In genomic region chr10:131746241-131746711, GRCh38 we compare ENCODE assay signal across 18 cellular contexts.
DNase-seq lines count a peak whose midpoint lies in the region; ATAC-seq, FAIRE-seq and TF ChIP-seq lines count a peak whose summit lies in the region.
"Had no signal": no experiment of that assay in that cellular context is flagged by ENCODE, and none has a peak within 500 bp of the region (broad histone marks: within the 10 kb centered on the region; RNA-seq: fewer than 3 reads in every experiment).

No MANE protein-coding gene starts in this region.

- CTCF ChIA-PET in H1 (lab: Charles Lee; ENCODE audit: partially characterized antibody), result no interaction called here

- no peak for TF ChIP-seq EP300 in H1 (IDR thresholded peaks at IDR 0.05; ENCODE audit: borderline replicate concordance in 1 of 2, low read depth in 2 of 2, low read length in 2 of 2)

- no peak overlapping the region for H4K5ac ChIP-seq in H1 (ENCODE audit: insufficient read length, low read depth, low read length)

- TF ChIP-seq POLR2A in H1 (IDR thresholded peaks at IDR 0.05; ENCODE audit: control extremely low read depth in 1 of 2, low read depth in 2 of 2, low read length in 2 of 2), result no peak

- H3K36me3 Mint-ChIP-seq in nephron progenitor cell (ENCODE audit: low read depth), result no peaks in the 10 kb centered on the region
- H3K36me3 Mint-ChIP-seq: CD8-positive, alpha-beta T cell had no signal

- no peaks in the 10 kb centered on the region; the same call in 1 of the 2 replicates for H3K23me2 ChIP-seq in H1 (ENCODE audit: low read depth, low read length)

- no peak for TF ChIP-seq RAD21 in H1 (IDR thresholded peaks at IDR 0.05 in 1 of 2, conservative IDR thresholded peaks at IDR 0.05 in 1 of 2; ENCODE audit: low read depth in 2 of 2, low read length in 2 of 2)

- ATAC-seq in HG02973 (IDR thresholded peaks at IDR 0.05; ENCODE audit: unreplicated experiment), result no peak
- ATAC-seq: CD8-positive, alpha-beta T cell had no signal

- no peak overlapping the region for H4K8ac ChIP-seq in H1 (ENCODE audit: extremely low read depth, insufficient read depth, low read length)

- H3K4me3 ChIP-seq in H1 (ENCODE audit: extremely low read depth in 1 of 4, insufficient read depth in 2 of 4, low read depth in 3 of 4, low read length in 4 of 4), result no peak overlapping the region
- H3K4me3 ChIP-seq: A549, HAP-1 had no signal

- intact Hi-C loops in posterior vena cava (cut with DNase I), result no loop called here

- no peak overlapping the region for H3K14ac ChIP-seq in H1 (ENCODE audit: insufficient read length)

- H2BK15ac ChIP-seq in H1 (ENCODE audit: low read length), result no peak overlapping the region

- H3K4me1 Mint-ChIP-seq in nephron progenitor cell, result peaks cover 61% of the 10 kb centered on the region

- no peak overlapping the region for H2BK5ac ChIP-seq in H1 (ENCODE audit: low read depth, low read length)

- no peaks in the 10 kb centered on the region for H3K79me2 ChIP-seq in H1 (ENCODE audit: control insufficient read depth in 1 of 2, insufficient read depth in 2 of 2, low read length in 2 of 2)

- WGBS in H1 (ENCODE audit: extremely low coverage in 1 of 2, insufficient coverage in 1 of 2, insufficient read length in 1 of 2, insufficient replicate concordance in 2 of 2, low coverage in 1 of 2, low lambda C conversion rate in 2 of 2, missing lambda C conversion rate in 1 of 2), 2 experiments, result 81% methylated on average over 11 of the region's 20 CpGs; no CpG with 5 or more reads in 1 of the 2 experiments

- TF ChIP-seq CTCF in H1 (IDR thresholded peaks at IDR 0.05; ENCODE audit: control extremely low read depth in 1 of 3, insufficient read depth in 1 of 3, low read depth in 1 of 3, low read length in 3 of 3), result no peak
- TF ChIP-seq CTCF in nephron progenitor cell (IDR thresholded peaks at IDR 0.05), result no peak

- no peak overlapping the region for H2BK12ac ChIP-seq in H1 (ENCODE audit: low read depth, low read length)

- H4K20me1 ChIP-seq in H1 (replicated peaks in 1 of 2; ENCODE audit: control insufficient read depth in 1 of 2, insufficient read depth in 2 of 2, low read length in 2 of 2), result no peaks in the 10 kb centered on the region

- no peak for FAIRE-seq in H1 (lab: Jason Lieb, UNC)
- FAIRE-seq: A549 had no signal

- no peaks in the 10 kb centered on the region for H3K9me3 ChIP-seq in H1 (ENCODE audit: insufficient read depth in 2 of 2, low read depth in 1 of 2, low read length in 1 of 2)
- H3K9me3 ChIP-seq: A549, HAP-1 had no signal

- H3K4me3 Mint-ChIP-seq in nephron progenitor cell, result no peak overlapping the region
- H3K4me3 Mint-ChIP-seq: CD8-positive, alpha-beta T cell had no signal

- peak overlapping the region; percentile 57 for H3K27ac Mint-ChIP-seq in nephron progenitor cell
- H3K27ac Mint-ChIP-seq: CD8-positive, alpha-beta T cell had no signal

- H3K79me1 ChIP-seq in H1 (ENCODE audit: low read depth, low read length), result no peaks in the 10 kb centered on the region

- peak overlapping the region; percentile 55 for H4K91ac ChIP-seq in H1 (replicated peaks; ENCODE audit: insufficient read length, low read length)

- no peak overlapping the region for H3K4me2 ChIP-seq in H1 (ENCODE audit: insufficient read depth in 1 of 2, low read depth in 2 of 2, low read length in 2 of 2)
- H3K4me2 ChIP-seq: A549 had no signal

- peaks cover 23% of the 10 kb centered on the region for H3K27me3 Mint-ChIP-seq in nephron progenitor cell (ENCODE audit: low read depth, poor library complexity)

- no peak overlapping the region for H2BK120ac ChIP-seq in H1 (replicated peaks; ENCODE audit: low read depth, low read length)

- no peak overlapping the region for H3K23ac ChIP-seq in H1 (ENCODE audit: insufficient read length)

- H3K9ac ChIP-seq in H1 (replicated peaks in 1 of 4; ENCODE audit: extremely low read depth in 1 of 4, low read depth in 3 of 4, low read length in 3 of 4), result no peak overlapping the region; a peak in 1 of 7 replicates

- peak overlapping the region; percentile 78; the same call in 1 of the 2 replicates for H2AK5ac ChIP-seq in H1 (ENCODE audit: low read depth, low read length)

- no peak overlapping the region for H2AFZ ChIP-seq in H1 (ENCODE audit: low read length)

- H3K27me3 ChIP-seq in H1 (replicated peaks in 1 of 4; ENCODE audit: control insufficient read depth in 3 of 4, extremely low read depth in 1 of 4, insufficient read depth in 3 of 4, low read length in 3 of 4), result no peaks in the 10 kb centered on the region

- peak; percentile 43 for DNase-seq in activated effector memory CD4-positive, alpha-beta T cell treated with anti-CD3 and anti-CD28 coated beads, Interleukin-2, amount 50 U/mL, for 16 hours
- DNase-seq in activated effector memory CD4-positive, alpha-beta T cell treated with Interleukin-2 at 50 U/mL for 16 hours, result no peak
- DNase-seq in H1 (ENCODE audit: low read depth in 1 of 2, low spot score in 2 of 2), result no peak
- no peak for DNase-seq in nephron progenitor cell
- DNase-seq in posterior vena cava (ENCODE audit: low spot score), result peak; percentile 74
- DNase-seq in stimulated activated CD4-positive, alpha-beta T cell treated with anti-CD3 and anti-CD28 coated beads, Interleukin-4, amount 100 ng/mL, for 4 hours, result no peak
- DNase-seq in caudate nucleus (lab: John Stamatoyannopoulos, UW), result no peak
- DNase-seq: AML-193; Calu3; CD8-positive, alpha-beta T cell; DMS79 treated with DMSO at 0.1 percent for 48 hours; GF-D8; GOT3 had no signal

- no peak overlapping the region for H3K18ac ChIP-seq in H1 (ENCODE audit: extremely low read depth, low read length)

- no peak overlapping the region for H3K4ac ChIP-seq in H1 (replicated peaks; ENCODE audit: insufficient read length, low read depth, low read length)

- H3K36me3 ChIP-seq in H1 (ENCODE audit: control insufficient read depth in 2 of 4, insufficient read depth in 4 of 4, low read length in 3 of 4), result no peaks in the 10 kb centered on the region
- H3K36me3 ChIP-seq: HAP-1 had no signal

- 0 out of 2 replicates have a peak overlapping the region, but pooled peaks have one; percentile 86 for H2BK20ac ChIP-seq in H1 (ENCODE audit: low read length)

- no peak overlapping the region for H3K56ac ChIP-seq in H1 (replicated peaks; ENCODE audit: insufficient read length, low read depth, low read length)

- H3K27ac ChIP-seq in H1 (ENCODE audit: low read depth, low read length) (no peak overlapping the region), caudate nucleus (ENCODE audit: low read depth, low read length) (no peak overlapping the region)
- H3K27ac ChIP-seq: 22Rv1, A549, HL-60 had no signal

- peaks cover 5% of the 10 kb centered on the region for H3K9me3 Mint-ChIP-seq in nephron progenitor cell
- H3K9me3 Mint-ChIP-seq: CD8-positive, alpha-beta T cell had no signal

- peaks cover 0 to 25% (median 14%) of the 10 kb centered on the region in 4 experiments; a peak in 6 of 7 replicates for H3K4me1 ChIP-seq in H1 (replicated peaks in 1 of 4; ENCODE audit: control insufficient read depth in 3 of 4, insufficient read depth in 4 of 4, low read length in 3 of 4)
- H3K4me1 ChIP-seq: A549, HAP-1 had no signal

- POLR2A ChIA-PET in H1 (lab: Charles Lee; ENCODE audit: partially characterized antibody), result no interaction called here

TF ChIP-seq in H1, 55 proteins besides CTCF, POLR2A, EP300 and RAD21:
- TF ChIP-seq YY1 (IDR thresholded peaks at IDR 0.05; ENCODE audit: low read depth, low read length) (no peak), CHD1 (IDR thresholded peaks at IDR 0.05; ENCODE audit: low read depth, low read length) (no peak), ZNF274 (IDR thresholded peaks at IDR 0.05; ENCODE audit: borderline replicate concordance, extremely low read depth, low read length) (no peak), MAX (IDR thresholded peaks at IDR 0.05) (no peak), CBX8 (IDR thresholded peaks at IDR 0.05; ENCODE audit: borderline replicate concordance, low read depth, low read length) (no peak), CBX5 (IDR thresholded peaks at IDR 0.05; ENCODE audit: low read depth, low read length) (no peak), CEBPB (IDR thresholded peaks at IDR 0.05; ENCODE audit: low read depth, low read length) (no peak), EGR1 (IDR thresholded peaks at IDR 0.05; ENCODE audit: borderline replicate concordance, low read depth, low read length) (no peak), SP4 (IDR thresholded peaks at IDR 0.05; ENCODE audit: low read length) (no peak), HDAC6 (IDR thresholded peaks at IDR 0.05; ENCODE audit: low read depth, low read length) (no peak), SIN3A (conservative IDR thresholded peaks at IDR 0.05 in 1 of 2, IDR thresholded peaks at IDR 0.05 in 1 of 2; ENCODE audit: low read depth in 1 of 2, low read length in 2 of 2) (no peak), KDM1A (IDR thresholded peaks at IDR 0.05; ENCODE audit: borderline replicate concordance, low read length) (no peak)

Comparison
In these comparisons a context has a peak if more than half of its experiments do, and no peak if none do; other contexts are left out.
1. DNase-seq: peak in activated effector memory CD4-positive, alpha-beta T cell treated with anti-CD3 and anti-CD28 coated beads, Interleukin-2, amount 50 U/mL, for 16 hours (single experiment) and posterior vena cava (single experiment); none in activated effector memory CD4-positive, alpha-beta T cell treated with Interleukin-2 at 50 U/mL for 16 hours (single experiment), H1 (0 of 2), nephron progenitor cell (single experiment), stimulated activated CD4-positive, alpha-beta T cell treated with anti-CD3 and anti-CD28 coated beads, Interleukin-4, amount 100 ng/mL, for 4 hours (0 of 2) and caudate nucleus (0 of 61).